ENCODE assay signal across 8 cellular contexts in genomic region chr2:69387770-69388481, GRCh38. TPM values are rescaled to one million over a fixed set of nuclear protein-coding genes. Genes with fewer than 3 reads are reported as not detected.
DNase-seq lines count a peak whose midpoint lies in the region; ATAC-seq, FAIRE-seq and TF ChIP-seq lines count a peak whose summit lies in the region.

No MANE protein-coding gene starts in this region.

- H3K36me3 ChIP-seq in kidney (ENCODE audit: control insufficient read depth in 1 of 2, insufficient read depth in 2 of 2, low read length in 2 of 2) = no peaks in the 10 kb centered on the region
- no peaks in the 10 kb centered on the region for H3K36me3 ChIP-seq in thymus (ENCODE audit: control insufficient read depth, insufficient read depth)

- H3K27ac Mint-ChIP-seq in stimulated activated naive CD8-positive, alpha-beta T cell treated with anti-CD3 and anti-CD28 coated beads, Interleukin-15, Interleukin-2, amounts not matched to agents 100 ng/mL and 50 ng/mL, for 24 hours = peak overlapping the region; percentile 95
- H3K27ac Mint-ChIP-seq in activated naive CD4-positive, alpha-beta T cell treated with anti-CD3 and anti-CD28 coated beads, Interleukin-2, amount 50 U/mL, for 72 hours = peak overlapping the region; percentile 96 to 98

- H3K27ac ChIP-seq in kidney (ENCODE audit: low read depth in 2 of 2, low read length in 2 of 2) (peak overlapping the region; percentile 65 to 74), thymus (ENCODE audit: low read depth) (no peak overlapping the region)

- FAIRE-seq in kidney (lab: Jason Lieb, UNC) = no peak

- H3K36me3 Mint-ChIP-seq in stimulated activated naive CD8-positive, alpha-beta T cell treated with anti-CD3 and anti-CD28 coated beads, Interleukin-15, Interleukin-2, amounts not matched to agents 100 ng/mL and 50 ng/mL, for 24 hours (ENCODE audit: low read depth) = peaks cover 3% of the 10 kb centered on the region
- H3K36me3 Mint-ChIP-seq in activated naive CD4-positive, alpha-beta T cell treated with anti-CD3 and anti-CD28 coated beads, Interleukin-2, amount 50 U/mL, for 72 hours = peaks cover 0 to 5% of the 10 kb centered on the region in 2 donors

- TF ChIP-seq CTCF in kidney (IDR thresholded peaks at IDR 0.05; ENCODE audit: borderline replicate concordance, extremely low read depth, insufficient read depth) = no peak

- H3K4me1 ChIP-seq in kidney (ENCODE audit: control insufficient read depth in 1 of 2, insufficient read depth in 1 of 2, low read depth in 1 of 2, low read length in 2 of 2) (peaks cover 3 to 4% of the 10 kb centered on the region in 2 donors), thymus (ENCODE audit: control insufficient read depth, insufficient read depth, low read length) (peaks cover 3% of the 10 kb centered on the region)

- WGBS in thymus = 92% methylated on average over 14 of the region's 14 CpGs

- peak overlapping the region; percentile 60 to 70 for H3K9ac ChIP-seq in kidney (ENCODE audit: low read length in 2 of 2)

- no peak for ATAC-seq in stimulated activated naive CD8-positive, alpha-beta T cell treated with anti-CD3 and anti-CD28 coated beads, Interleukin-15, Interleukin-2, amounts not matched to agents 100 U/mL and 50 U/mL, for 24 hours
- no peak for ATAC-seq in activated naive CD4-positive, alpha-beta T cell treated with anti-CD3 and anti-CD28 coated beads, Interleukin-2, amount 50 U/mL, for 72 hours

- H3K27me3 Mint-ChIP-seq in stimulated activated naive CD8-positive, alpha-beta T cell treated with anti-CD3 and anti-CD28 coated beads, Interleukin-15, Interleukin-2, amounts not matched to agents 100 ng/mL and 50 ng/mL, for 24 hours = no peaks in the 10 kb centered on the region

- no peaks in the 10 kb centered on the region for H3K27me3 ChIP-seq in thymus (ENCODE audit: control insufficient read depth, insufficient read depth)

- peak overlapping the region; percentile 64 to 80 for H3K4me3 ChIP-seq in kidney (ENCODE audit: low read length in 2 of 2)
- H3K4me3 ChIP-seq in thymus (ENCODE audit: low read length) = peak overlapping the region; percentile 91

- H3K4me3 Mint-ChIP-seq in stimulated activated naive CD8-positive, alpha-beta T cell treated with anti-CD3 and anti-CD28 coated beads, Interleukin-15, Interleukin-2, amounts not matched to agents 100 ng/mL and 50 ng/mL, for 24 hours = peak overlapping the region; percentile 92

- DNase-seq in stimulated activated naive CD8-positive, alpha-beta T cell treated with anti-CD3 and anti-CD28 coated beads, Interleukin-15, Interleukin-2, amounts not matched to agents 100 U/mL and 50 U/mL, for 24 hours = no peak
- no peak for DNase-seq in activated naive CD4-positive, alpha-beta T cell treated with anti-CD3 and anti-CD28 coated beads, Interleukin-2, amount 50 U/mL, for 72 hours (ENCODE audit: low spot score in 2 of 2)
- DNase-seq in kidney = no peak
- DNase-seq in HPDE6-E6E7 (ENCODE audit: extremely low spot score) = no peak
- DNase-seq in stimulated activated CD4-positive, alpha-beta T cell treated with anti-CD3 and anti-CD28 coated beads, Interleukin-15, amount 100 ng/mL, for 24 hours = no peak
- DNase-seq in central memory CD4-positive, alpha-beta T cell = no peak

- intact Hi-C loops in kidney (cut with DNase I) = no loop called here

- peaks cover 41% of the 10 kb centered on the region for H3K4me1 Mint-ChIP-seq in stimulated activated naive CD8-positive, alpha-beta T cell treated with anti-CD3 and anti-CD28 coated beads, Interleukin-15, Interleukin-2, amounts not matched to agents 100 ng/mL and 50 ng/mL, for 24 hours (ENCODE audit: low read depth)

- H3K9me3 Mint-ChIP-seq in stimulated activated naive CD8-positive, alpha-beta T cell treated with anti-CD3 and anti-CD28 coated beads, Interleukin-15, Interleukin-2, amounts not matched to agents 100 ng/mL and 50 ng/mL, for 24 hours = no peaks in the 10 kb centered on the region
- H3K9me3 Mint-ChIP-seq in activated naive CD4-positive, alpha-beta T cell treated with anti-CD3 and anti-CD28 coated beads, Interleukin-2, amount 50 U/mL, for 72 hours = no peaks in the 10 kb centered on the region

- H3K9me3 ChIP-seq in kidney (ENCODE audit: control insufficient read depth in 1 of 2, low read length in 2 of 2) (no peaks in the 10 kb centered on the region), thymus (ENCODE audit: control insufficient read depth) (no peaks in the 10 kb centered on the region)

RNA-seq across cellular contexts. Expression of gene GFPT1, which starts 0.9 kb away (rescaled TPM):
- total RNA-seq in activated naive CD4-positive, alpha-beta T cell treated with anti-CD3 and anti-CD28 coated beads, Interleukin-2, amount 50 U/mL, for 72 hours = 10 to 100 TPM; 25.1 to 57.7 TPM
- 43.1 TPM for total RNA-seq in kidney
- polyA plus RNA-seq in kidney (ENCODE audit: insufficient read depth, low read depth, low replicate concordance) = 9.5 TPM
- 7.0 TPM for polyA plus RNA-seq in thymus

RNA-seq across cellular contexts. Expression of gene NFU1, which starts 49.3 kb away (rescaled TPM):
- total RNA-seq in activated naive CD4-positive, alpha-beta T cell treated with anti-CD3 and anti-CD28 coated beads, Interleukin-2, amount 50 U/mL, for 72 hours = 10 to 100 TPM; 32.2 to 34.3 TPM
- total RNA-seq in kidney = 40.2 TPM
- 120 TPM for polyA plus RNA-seq in kidney (ENCODE audit: insufficient read depth, low read depth, low replicate concordance)
- polyA plus RNA-seq in thymus = 77.2 TPM
